Comparison of ENCODE assay signal across 1 cellular context in genomic region chrX:73943900-73944581, GRCh38.
TF ChIP-seq lines count a peak whose summit lies in the region.

No MANE protein-coding gene starts in this region.

TF ChIP-seq in HepG2, 621 proteins besides CTCF, POLR2A, EP300 and RAD21 (continued from another document and continues in another):
- TF ChIP-seq PRDM10 (CRISPR knock-in tag; IDR thresholded peaks at IDR 0.05; ENCODE audit: low read depth), result no peak
- TF ChIP-seq ZNF124 (CRISPR knock-in tag; IDR thresholded peaks at IDR 0.05), result no peak
- TF ChIP-seq ZNF775 (CRISPR knock-in tag; IDR thresholded peaks at IDR 0.05; ENCODE audit: borderline replicate concordance), result no peak
- TF ChIP-seq ZNF12 (CRISPR knock-in tag; IDR thresholded peaks at IDR 0.05), result peak; percentile 39; the same call in 1 of the 2 replicates
- 0 out of 2 replicates have a peak, but pooled peaks have one; percentile 49 for TF ChIP-seq ZMAT3 (CRISPR knock-in tag; conservative IDR thresholded peaks at IDR 0.05)
- 0 out of 2 replicates have a peak, but pooled peaks have one; percentile 33 for TF ChIP-seq JUN (CRISPR knock-in tag; IDR thresholded peaks at IDR 0.05)
- peak; percentile 85; the same call in 1 of the 2 replicates for TF ChIP-seq ZNF580 (CRISPR knock-in tag; IDR thresholded peaks at IDR 0.05; ENCODE audit: borderline replicate concordance, low read depth)
- TF ChIP-seq ZGPAT (CRISPR knock-in tag; IDR thresholded peaks at IDR 0.05), result peak; percentile 84; the same call in 1 of the 2 replicates
- no peak for TF ChIP-seq ZNF737 (CRISPR knock-in tag; IDR thresholded peaks at IDR 0.05; ENCODE audit: borderline replicate concordance)
- peak; percentile 90 for TF ChIP-seq SAP130 (CRISPR knock-in tag; IDR thresholded peaks at IDR 0.05; ENCODE audit: low read depth)
- 0 out of 2 replicates have a peak, but pooled peaks have one; percentile 50 for TF ChIP-seq ZNF776 (CRISPR knock-in tag; IDR thresholded peaks at IDR 0.05)
- TF ChIP-seq ZNF788 (CRISPR knock-in tag; IDR thresholded peaks at IDR 0.05; ENCODE audit: borderline replicate concordance), result peak; percentile 93; the same call in 1 of the 2 replicates
- no peak for TF ChIP-seq MBD4 (IDR thresholded peaks at IDR 0.05; ENCODE audit: borderline replicate concordance, low read length)
- TF ChIP-seq ZNF7 (CRISPR knock-in tag; IDR thresholded peaks at IDR 0.05), result no peak
- peak; percentile 83 for TF ChIP-seq HNRNPLL (IDR thresholded peaks at IDR 0.05; ENCODE audit: low read depth, low read length, poor library complexity, severe bottlenecking)
- peak; percentile 60; the same call in 1 of the 2 replicates for TF ChIP-seq ZNF512 (CRISPR knock-in tag; IDR thresholded peaks at IDR 0.05)
- no peak for TF ChIP-seq SMARCC2 (IDR thresholded peaks at IDR 0.05)
- no peak for TF ChIP-seq CC2D1A (CRISPR knock-in tag; IDR thresholded peaks at IDR 0.05)
- no peak for TF ChIP-seq SOX6 (IDR thresholded peaks at IDR 0.05)
- TF ChIP-seq SOX6 (CRISPR knock-in tag; IDR thresholded peaks at IDR 0.05), result peak; percentile 70
- no peak for TF ChIP-seq ZFP41 (CRISPR knock-in tag; IDR thresholded peaks at IDR 0.05; ENCODE audit: borderline replicate concordance)
- peak; percentile 52; the same call in 1 of the 2 replicates for TF ChIP-seq SALL2 (CRISPR knock-in tag; IDR thresholded peaks at IDR 0.05)
- TF ChIP-seq ZBTB44 (CRISPR knock-in tag; IDR thresholded peaks at IDR 0.05), result no peak
- peak; percentile 15; the same call in 1 of the 2 replicates for TF ChIP-seq ZNF44 (CRISPR knock-in tag; IDR thresholded peaks at IDR 0.05)
- peak; percentile 30; the same call in 1 of the 2 replicates for TF ChIP-seq SP4 (CRISPR knock-in tag; IDR thresholded peaks at IDR 0.05)
- TF ChIP-seq ZNF503 (CRISPR knock-in tag; IDR thresholded peaks at IDR 0.05), result no peak
- TF ChIP-seq ZXDC (CRISPR knock-in tag; IDR thresholded peaks at IDR 0.05), result peak; percentile 51; the same call in 1 of the 2 replicates
- 0 out of 2 replicates have a peak, but pooled peaks have one; percentile 39 for TF ChIP-seq KLF11 (CRISPR knock-in tag; IDR thresholded peaks at IDR 0.05)
- peak; percentile 97 for TF ChIP-seq ZMYM4 (CRISPR knock-in tag; IDR thresholded peaks at IDR 0.05)
- peak; percentile 92 for TF ChIP-seq XRCC5 (optimal IDR thresholded peaks at IDR 0.05; ENCODE audit: low read length)
- no peak for TF ChIP-seq ZNF773 (CRISPR knock-in tag; IDR thresholded peaks at IDR 0.05; ENCODE audit: borderline replicate concordance)
- TF ChIP-seq CREM (IDR thresholded peaks at IDR 0.05), result peak; percentile 22; the same call in 1 of the 2 replicates
- no peak for TF ChIP-seq CREM (CRISPR knock-in tag; IDR thresholded peaks at IDR 0.05)
- no peak for TF ChIP-seq LCORL (IDR thresholded peaks at IDR 0.05)
- TF ChIP-seq LCORL (CRISPR knock-in tag; IDR thresholded peaks at IDR 0.05), result peak; percentile 25; the same call in 1 of the 2 replicates
- TF ChIP-seq HHEX (CRISPR knock-in tag; IDR thresholded peaks at IDR 0.05), result no peak
- 0 out of 2 replicates have a peak, but pooled peaks have one; percentile 31 for TF ChIP-seq ARID3A (IDR thresholded peaks at IDR 0.05; ENCODE audit: low read depth, low read length)
- TF ChIP-seq GMEB1 (CRISPR knock-in tag; IDR thresholded peaks at IDR 0.05; ENCODE audit: borderline replicate concordance), result peak; percentile 79
- no peak; the same call in 1 of the 2 replicates for TF ChIP-seq FUBP1 (CRISPR knock-in tag; IDR thresholded peaks at IDR 0.05; ENCODE audit: borderline replicate concordance)
- TF ChIP-seq KDM1A (CRISPR knock-in tag; IDR thresholded peaks at IDR 0.05), result no peak
- TF ChIP-seq DR1 (CRISPR knock-in tag; IDR thresholded peaks at IDR 0.05), result no peak
- TF ChIP-seq ZNF235 (CRISPR knock-in tag; IDR thresholded peaks at IDR 0.05; ENCODE audit: borderline replicate concordance), result peak; percentile 58; the same call in 1 of the 2 replicates
- no peak for TF ChIP-seq ZBTB1 (CRISPR knock-in tag; IDR thresholded peaks at IDR 0.05; ENCODE audit: borderline replicate concordance)
- TF ChIP-seq ZBTB7A (CRISPR knock-in tag; IDR thresholded peaks at IDR 0.05), result peak; percentile 77; the same call in 1 of the 2 replicates
